In the genomic region with DNA sequence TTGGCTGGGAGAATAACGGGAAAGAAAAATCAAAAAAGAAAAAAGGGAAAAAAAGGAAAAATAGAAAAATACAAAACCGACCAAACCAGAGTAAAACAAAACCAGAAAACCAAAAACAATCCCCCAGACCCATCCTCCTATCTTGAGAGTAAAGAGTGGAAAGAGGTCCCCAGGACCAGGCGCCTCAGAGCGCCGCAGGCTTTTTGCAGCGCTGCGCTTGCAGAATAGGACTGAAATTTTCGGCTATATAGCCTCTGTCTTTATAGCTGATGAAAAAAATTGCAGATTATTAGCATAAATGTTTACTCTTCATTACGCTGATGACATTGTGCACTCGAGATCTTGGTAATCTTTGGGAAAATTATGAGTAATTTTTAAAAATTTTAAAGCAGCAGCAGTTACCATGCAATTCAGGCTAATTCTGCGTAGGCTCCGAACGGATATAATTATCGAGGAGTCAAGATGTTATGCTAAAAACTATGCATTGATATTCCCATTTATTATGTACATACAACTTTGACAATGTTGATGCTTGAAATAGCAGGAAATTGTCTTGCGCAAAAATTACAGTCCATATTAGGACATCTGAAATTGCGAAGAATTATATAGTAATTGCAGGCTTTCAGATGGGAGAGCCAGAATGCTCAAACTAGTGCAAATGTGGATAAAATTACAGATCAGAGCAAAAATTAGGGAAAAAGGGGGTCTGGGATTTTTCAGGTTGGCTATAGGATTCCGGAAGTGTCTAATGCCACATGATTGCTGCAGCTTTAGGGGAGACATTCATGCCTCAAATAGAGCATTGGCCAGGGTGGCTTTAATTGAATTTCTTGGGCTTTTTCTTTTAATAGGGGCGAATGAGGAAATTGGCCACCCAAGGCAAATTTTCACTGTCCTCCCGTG, we compare ENCODE assay signal across 1 cellular context.
TF ChIP-seq lines count a peak whose summit lies in the region.

No MANE protein-coding gene starts in this region.

TF ChIP-seq in H1, 55 proteins besides CTCF, POLR2A, EP300 and RAD21:
- TF ChIP-seq CBX8 (IDR thresholded peaks at IDR 0.05; ENCODE audit: borderline replicate concordance, low read depth, low read length): peak; percentile 94; the same call in 1 of the 2 replicates
- TF ChIP-seq CTBP2 (IDR thresholded peaks at IDR 0.05; ENCODE audit: borderline replicate concordance, insufficient read depth, insufficient read length, low read length): no peak
- TF ChIP-seq HDAC2 (IDR thresholded peaks at IDR 0.05; ENCODE audit: borderline replicate concordance in 1 of 2, low read depth in 2 of 2, low read length in 2 of 2): no peak
- peak; percentile 82 for TF ChIP-seq RNF2 (IDR thresholded peaks at IDR 0.05; ENCODE audit: borderline replicate concordance, low read depth, low read length, missing control alignments, poor library complexity, severe bottlenecking)
- TF ChIP-seq TCF12 (IDR thresholded peaks at IDR 0.05; ENCODE audit: low read depth, low read length): 0 out of 2 replicates have a peak, but pooled peaks have one; percentile 2
- TF ChIP-seq EZH2 (IDR thresholded peaks at IDR 0.05; ENCODE audit: low read depth, low read length, severe bottlenecking): peak; percentile 89
- TF ChIP-seq SUZ12 (IDR thresholded peaks at IDR 0.05; ENCODE audit: low read length): peak; percentile 73
